32 cellular contexts compared by ENCODE assay signal in genomic region chr1:5430136-5430535, GRCh38.
"Had no signal": no experiment of that assay in that cellular context is flagged by ENCODE, and none has a peak within 500 bp of the region (broad histone marks: within the 10 kb centered on the region; RNA-seq: fewer than 3 reads in every experiment).

No MANE protein-coding gene starts in this region.

- H3K27ac Mint-ChIP-seq: activated CD4-positive, alpha-beta memory T cell treated with anti-CD3 and anti-CD28 coated beads, Interleukin-2, amount 10 ng/mL, durations not matched to agents 7 days and 5 days; activated naive CD4-positive, alpha-beta T cell treated with anti-CD3 and anti-CD28 coated beads, Interleukin-2, amount 10 ng/mL, durations not matched to agents 7 days and 5 days; activated naive CD8-positive, alpha-beta T cell treated with anti-CD3 and anti-CD28 coated beads, Interleukin-2, amount 50 U/mL, for 24 hours; activated T-cell treated with anti-CD3 and anti-CD28 coated beads, Interleukin-2, amount 50 U/mL, for 24 hours; mesothelial cell of epicardium; naive B cell; nephron progenitor cell had no signal

- H3K9me3 ChIP-seq: esophagus squamous epithelium, ovary, prostate gland, testis, transverse colon had no signal

- DNase-seq: activated CD4-positive, alpha-beta memory T cell treated with anti-CD3 and anti-CD28 coated beads, Interleukin-2, amount 10 ng/mL, durations not matched to agents 7 days and 5 days; activated CD4-positive, alpha-beta T cell treated with anti-CD3 and anti-CD28 coated beads for 48 hours; activated CD8-positive, alpha-beta memory T cell treated with anti-CD3 and anti-CD28 coated beads, Interleukin-2, amount 50 U/mL, for 48 hours; activated gamma-delta T cell; activated naive CD4-positive, alpha-beta T cell treated with anti-CD3 and anti-CD28 coated beads, Interleukin-2, amount 10 ng/mL, durations not matched to agents 7 days and 5 days; activated naive CD8-positive, alpha-beta T cell treated with anti-CD3 and anti-CD28 coated beads, Interleukin-2, amount 50 U/mL, for 24 hours; activated T-cell treated with anti-CD3 and anti-CD28 coated beads, Interleukin-2, amount 50 U/mL, for 24 hours; amygdala; caudate nucleus; dermis blood vessel endothelial cell; effector CD4-positive, alpha-beta T cell; esophagus squamous epithelium; left cardiac atrium; left ventricle myocardium superior; mammary epithelial cell; naive B cell; nephron progenitor cell; ovary; stimulated activated CD4-positive, alpha-beta T cell treated with anti-CD3 and anti-CD28 coated beads, Interleukin-12 subunit alpha, Interleukin-12 subunit beta, amount 100 ng/mL, for 4 hours; stimulated activated CD4-positive, alpha-beta T cell treated with anti-CD3 and anti-CD28 coated beads, Interleukin-4, amount 100 ng/mL, for 1 hour; stimulated activated naive CD8-positive, alpha-beta T cell treated with anti-CD3 and anti-CD28 coated beads, Interleukin-15, Interleukin-2, amounts not matched to agents 100 U/mL and 50 U/mL, for 24 hours; T-helper 9 cell; testis; transverse colon had no signal

- H3K79me2 ChIP-seq: hepatocyte had no signal

- H3K36me3 Mint-ChIP-seq: activated naive CD4-positive, alpha-beta T cell treated with anti-CD3 and anti-CD28 coated beads, Interleukin-2, amount 10 ng/mL, durations not matched to agents 7 days and 5 days; mesothelial cell of epicardium; naive B cell had no signal

- H3K4me3 ChIP-seq: esophagus squamous epithelium, hepatocyte, ovary, prostate gland, skin epidermis, testis, transverse colon had no signal

- H3K9me3 Mint-ChIP-seq: activated CD4-positive, alpha-beta memory T cell treated with anti-CD3 and anti-CD28 coated beads, Interleukin-2, amount 10 ng/mL, durations not matched to agents 7 days and 5 days; activated naive CD4-positive, alpha-beta T cell treated with anti-CD3 and anti-CD28 coated beads, Interleukin-2, amount 10 ng/mL, durations not matched to agents 7 days and 5 days; activated naive CD8-positive, alpha-beta T cell treated with anti-CD3 and anti-CD28 coated beads, Interleukin-2, amount 50 U/mL, for 24 hours; activated T-cell treated with anti-CD3 and anti-CD28 coated beads, Interleukin-2, amount 50 U/mL, for 24 hours; mesothelial cell of epicardium; nephron progenitor cell had no signal

- H2AFZ ChIP-seq: hepatocyte had no signal

- H3K27me3 ChIP-seq: ovary, testis had no signal

- H3K36me3 ChIP-seq: esophagus squamous epithelium, ovary, prostate gland, transverse colon, WERI-Rb-1 had no signal

- H3K27ac ChIP-seq: epithelial cell of prostate, esophagus squamous epithelium, hepatocyte, ovary, prostate gland, skin epidermis, testis, transverse colon, WERI-Rb-1 had no signal

- H3K27me3 Mint-ChIP-seq: activated naive CD8-positive, alpha-beta T cell treated with anti-CD3 and anti-CD28 coated beads, Interleukin-2, amount 50 U/mL, for 24 hours had no signal

- H3K4me1 Mint-ChIP-seq: activated CD4-positive, alpha-beta memory T cell treated with anti-CD3 and anti-CD28 coated beads, Interleukin-2, amount 10 ng/mL, durations not matched to agents 7 days and 5 days; activated naive CD8-positive, alpha-beta T cell treated with anti-CD3 and anti-CD28 coated beads, Interleukin-2, amount 50 U/mL, for 24 hours; naive B cell had no signal

- H3K4me2 ChIP-seq: hepatocyte had no signal

- ATAC-seq: activated CD4-positive, CD25-positive, alpha-beta regulatory T cell treated with anti-CD3 and anti-CD28 coated beads, Interleukin-2, amount 50 U/mL, for 24 hours; activated naive CD8-positive, alpha-beta T cell treated with anti-CD3 and anti-CD28 coated beads, Interleukin-2, amount 50 U/mL, for 24 hours; left cardiac atrium; left ventricle myocardium superior; sciatic nerve; stimulated activated naive CD8-positive, alpha-beta T cell treated with anti-CD3 and anti-CD28 coated beads, Interleukin-15, Interleukin-2, amounts not matched to agents 100 U/mL and 50 U/mL, for 24 hours had no signal

- H3K4me1 ChIP-seq: prostate gland, transverse colon had no signal

- H3K4me3 Mint-ChIP-seq: activated CD4-positive, alpha-beta memory T cell treated with anti-CD3 and anti-CD28 coated beads, Interleukin-2, amount 10 ng/mL, durations not matched to agents 7 days and 5 days; activated naive CD4-positive, alpha-beta T cell treated with anti-CD3 and anti-CD28 coated beads, Interleukin-2, amount 10 ng/mL, durations not matched to agents 7 days and 5 days; activated naive CD8-positive, alpha-beta T cell treated with anti-CD3 and anti-CD28 coated beads, Interleukin-2, amount 50 U/mL, for 24 hours; activated T-cell treated with anti-CD3 and anti-CD28 coated beads, Interleukin-2, amount 50 U/mL, for 24 hours; mesothelial cell of epicardium; naive B cell; nephron progenitor cell had no signal
